ENCODE assay signal across 8 cellular contexts in genomic region chr7:102432476-102433318, GRCh38. TPM values are rescaled to one million over a fixed set of nuclear protein-coding genes. Genes with fewer than 3 reads are reported as not detected.
DNase-seq lines count a peak whose midpoint lies in the region; ATAC-seq and TF ChIP-seq lines count a peak whose summit lies in the region.

No MANE protein-coding gene starts in this region.

- no peak for TF ChIP-seq POLR2A in Peyer's patch (IDR thresholded peaks at IDR 0.05)

- peaks cover 0 to 29% (median 26%) of the 10 kb centered on the region in 4 donors for H3K4me1 ChIP-seq in Peyer's patch

- H3K36me3 ChIP-seq in Peyer's patch, result no peaks in the 10 kb centered on the region

- H3K36me3 Mint-ChIP-seq in endothelial cell (ENCODE audit: low read depth, unreplicated experiment) (peaks cover 11% of the 10 kb centered on the region), nephron (ENCODE audit: low read depth) (peaks cover 10% of the 10 kb centered on the region)

- H3K27me3 Mint-ChIP-seq in endothelial cell (ENCODE audit: unreplicated experiment) (peaks cover 15% of the 10 kb centered on the region), nephron (ENCODE audit: low read depth) (no peaks in the 10 kb centered on the region)

- H3K27me3 ChIP-seq in Peyer's patch, result no peaks in the 10 kb centered on the region

- H3K4me3 Mint-ChIP-seq in endothelial cell (ENCODE audit: unreplicated experiment), result peak overlapping the region; percentile 84
- H3K4me3 Mint-ChIP-seq in nephron, result peak overlapping the region; percentile 82 to 85 (median 84)

- peak; percentile 57 for DNase-seq in DMS53 (lab: John Stamatoyannopoulos, UW)
- DNase-seq in DMS53 treated with DMSO at 0.1 percent for 48 hours (lab: John Stamatoyannopoulos, UW; ENCODE audit: unreplicated experiment), result no peak
- DNase-seq in Peyer's patch, result peak in 2 of 3 donors; percentile 64 to 67
- no peak for DNase-seq in endothelial cell (ENCODE audit: low spot score)
- no peak for DNase-seq in activated effector memory CD4-positive, alpha-beta T cell treated with anti-CD3 and anti-CD28 coated beads, Interleukin-2, amount 50 U/mL, for 16 hours
- DNase-seq in COLO829 (ENCODE audit: low spot score), result no peak

- ATAC-seq in HG02642 (IDR thresholded peaks at IDR 0.05; ENCODE audit: poor library complexity, unreplicated experiment), result peak; percentile 27

- H3K9me3 Mint-ChIP-seq in endothelial cell (ENCODE audit: unreplicated experiment) (no peaks in the 10 kb centered on the region), nephron (no peaks in the 10 kb centered on the region)

- peaks cover 14% of the 10 kb centered on the region for H3K4me1 Mint-ChIP-seq in endothelial cell (ENCODE audit: unreplicated experiment)
- H3K4me1 Mint-ChIP-seq in nephron, result peaks cover 16% of the 10 kb centered on the region

- peak overlapping the region; percentile 81 to 98 (median 94) for H3K27ac ChIP-seq in Peyer's patch

- TF ChIP-seq CTCF in Peyer's patch (IDR thresholded peaks at IDR 0.05) (no peak), endothelial cell (IDR thresholded peaks at IDR 0.05; ENCODE audit: unreplicated experiment) (no peak), nephron (IDR thresholded peaks at IDR 0.05; ENCODE audit: unreplicated experiment in 3 of 3) (no peak)

- H3K27ac Mint-ChIP-seq in endothelial cell (ENCODE audit: unreplicated experiment) (peak overlapping the region; percentile 61), nephron (peak overlapping the region; percentile 21 to 86 (median 82))

- no peaks in the 10 kb centered on the region for H3K9me3 ChIP-seq in Peyer's patch

- peak overlapping the region; percentile 73 to 92 (median 84) for H3K4me3 ChIP-seq in Peyer's patch

RNA-seq across cellular contexts. Expression of gene ORAI2, which starts 0.7 kb away (rescaled TPM):
- total RNA-seq in Peyer's patch (10 to 100 TPM in 1 of 4 donors, 1 to 10 TPM in 3; 2.1 to 39.6 (median 4.2) TPM), endothelial cell (ENCODE audit: unreplicated experiment) (39.3 TPM)

RNA-seq across cellular contexts. Expression of gene ALKBH4, which starts 32.0 kb away (rescaled TPM):
- total RNA-seq in Peyer's patch, result 10 to 100 TPM; 10.7 to 40.5 (median 18.7) TPM
- total RNA-seq in endothelial cell (ENCODE audit: unreplicated experiment), result 11.5 TPM

RNA-seq across cellular contexts. Expression of gene LRWD1, which starts 32.1 kb away (rescaled TPM):
- total RNA-seq in Peyer's patch (10 to 100 TPM; 22.6 to 79.2 (median 23.8) TPM), endothelial cell (ENCODE audit: unreplicated experiment) (30.3 TPM)

RNA-seq across cellular contexts. Expression of gene PRKRIP1, which starts 36.5 kb away (rescaled TPM):
- total RNA-seq in Peyer's patch (10 to 100 TPM; 20.7 to 63.5 (median 38.2) TPM), endothelial cell (ENCODE audit: unreplicated experiment) (41.3 TPM)

RNA-seq across cellular contexts. Expression of gene POLR2J, which starts 46.0 kb away (rescaled TPM):
- total RNA-seq in Peyer's patch (10 to 100 TPM; 13.2 to 27.9 (median 22.5) TPM), endothelial cell (ENCODE audit: unreplicated experiment) (48.1 TPM)

Comparison
In these comparisons a context has a peak if more than half of its experiments do, and no peak if none do; other contexts are left out.
1. DNase-seq: peak in DMS53 (single experiment) and Peyer's patch (2 of 3); none in DMS53 treated with DMSO at 0.1 percent for 48 hours (single experiment), endothelial cell (single experiment), activated effector memory CD4-positive, alpha-beta T cell treated with anti-CD3 and anti-CD28 coated beads, Interleukin-2, amount 50 U/mL, for 16 hours (single experiment) and COLO829 (single experiment).